Comparison of ENCODE assay signal across 10 cellular contexts in genomic region chr10:79422178-79422892, GRCh38. TPM values are rescaled to one million over a fixed set of nuclear protein-coding genes. Genes with fewer than 3 reads are reported as not detected.
DNase-seq lines count a peak whose midpoint lies in the region; ATAC-seq, FAIRE-seq and TF ChIP-seq lines count a peak whose summit lies in the region.
"Had no signal": no experiment of that assay in that cellular context is flagged by ENCODE, and none has a peak within 500 bp of the region (broad histone marks: within the 10 kb centered on the region; RNA-seq: fewer than 3 reads in every experiment).

No MANE protein-coding gene starts in this region.

- H3K4me2 ChIP-seq in PC-3 (ENCODE audit: low read length) (no peak overlapping the region), H1 (ENCODE audit: insufficient read depth in 1 of 2, low read depth in 2 of 2, low read length in 2 of 2) (no peak overlapping the region)

- no peak overlapping the region for H4K91ac ChIP-seq in H1 (replicated peaks; ENCODE audit: insufficient read length, low read length)

- POLR2A ChIA-PET in PC-3 (lab: Charles Lee; ENCODE audit: unreplicated experiment) (no interaction called here), H1 (lab: Charles Lee; ENCODE audit: partially characterized antibody) (interaction anchor here (0.8 to 2.0 kb wide), 3 partner anchors 11 to 16 kb away, joined by 3 to 4 read pairs (median 4); no protein-coding TSS in a partner anchor)

- TF ChIP-seq RAD21 in H1 (IDR thresholded peaks at IDR 0.05 in 1 of 2, conservative IDR thresholded peaks at IDR 0.05 in 1 of 2; ENCODE audit: low read depth in 2 of 2, low read length in 2 of 2) = no peak

- no peaks in the 10 kb centered on the region for H3K79me1 ChIP-seq in H1 (ENCODE audit: low read depth, low read length)

- no peak overlapping the region for H2BK12ac ChIP-seq in H1 (ENCODE audit: low read depth, low read length)

- no peaks in the 10 kb centered on the region for H3K4me1 ChIP-seq in PC-3 (ENCODE audit: insufficient read depth, low read length)
- H3K4me1 ChIP-seq in H1 (replicated peaks in 1 of 4; ENCODE audit: control insufficient read depth in 3 of 4, insufficient read depth in 4 of 4, low read length in 3 of 4) = peaks cover 0 to 8% (median 3%) of the 10 kb centered on the region in 4 experiments; a peak in 6 of 7 replicates
- H3K4me1 ChIP-seq in muscle layer of duodenum (ENCODE audit: control insufficient read depth in 1 of 2, insufficient read depth in 2 of 2, low read length in 2 of 2) = peaks cover 35 to 70% of the 10 kb centered on the region in 2 donors
- H3K4me1 ChIP-seq in upper lobe of right lung = peaks cover 55% of the 10 kb centered on the region
- peaks cover 17% of the 10 kb centered on the region for H3K4me1 ChIP-seq in body of pancreas

- no peak overlapping the region for H2BK5ac ChIP-seq in H1 (ENCODE audit: low read depth, low read length)

- H3K27ac ChIP-seq in PC-3 (ENCODE audit: low read length) (no peak overlapping the region), H1 (ENCODE audit: low read depth, low read length) (no peak overlapping the region), muscle layer of duodenum (ENCODE audit: low read length) (peak overlapping the region; percentile 31), upper lobe of right lung (peak overlapping the region; percentile 60), body of pancreas (no peak overlapping the region)

- H3K36me3 ChIP-seq in PC-3 (ENCODE audit: low read depth, low read length) (peaks cover 15% of the 10 kb centered on the region; the same call in 1 of the 2 replicates), H1 (ENCODE audit: control insufficient read depth in 2 of 4, insufficient read depth in 4 of 4, low read length in 3 of 4) (no peaks in the 10 kb centered on the region), muscle layer of duodenum (ENCODE audit: control insufficient read depth in 1 of 2, insufficient read depth in 2 of 2, low read length in 2 of 2) (peaks cover 14 to 21% of the 10 kb centered on the region in 2 donors), upper lobe of right lung (peaks cover 13% of the 10 kb centered on the region), body of pancreas (replicated peaks in 1 of 2; ENCODE audit: insufficient read depth in 1 of 2, low read depth in 2 of 2) (no peaks in the 10 kb centered on the region)

- no peak overlapping the region for H2BK15ac ChIP-seq in H1 (ENCODE audit: low read length)

- peak overlapping the region; percentile 5 for H3K4ac ChIP-seq in H1 (replicated peaks; ENCODE audit: insufficient read length, low read depth, low read length)

- no TSS peak for BruUV-seq in PC-3 (replicated peaks; lab: Mats Ljungman, UMichigan)

- H2BK20ac ChIP-seq in H1 (ENCODE audit: low read length) = no peak overlapping the region

- intact Hi-C loops in PC-3 (cut with micrococcal nuclease) = no loop called here
- intact Hi-C loops in upper lobe of right lung (cut with DNase I) = no loop called here
- intact Hi-C loops in body of pancreas (cut with DNase I) = no loop called here

- WGBS in H1 (ENCODE audit: extremely low coverage in 1 of 2, insufficient coverage in 1 of 2, insufficient read length in 1 of 2, insufficient replicate concordance in 2 of 2, low coverage in 1 of 2, low lambda C conversion rate in 2 of 2, missing lambda C conversion rate in 1 of 2), 2 experiments = 82% methylated on average over 9 of the region's 9 CpGs; no CpG with 5 or more reads in 1 of the 2 experiments
- WGBS in body of pancreas, 2 donors = 69 to 75% methylated on average over 9 of the region's 9 CpGs

- no peak overlapping the region for H4K5ac ChIP-seq in H1 (ENCODE audit: insufficient read length, low read depth, low read length)

- H3K79me2 ChIP-seq in PC-3 (ENCODE audit: low read length) = no peaks in the 10 kb centered on the region
- no peaks in the 10 kb centered on the region for H3K79me2 ChIP-seq in H1 (ENCODE audit: control insufficient read depth in 1 of 2, insufficient read depth in 2 of 2, low read length in 2 of 2)

- no peak overlapping the region for H2AK5ac ChIP-seq in H1 (ENCODE audit: low read depth, low read length)

- ATAC-seq in PC-3 (peak; percentile 6; the same call in 1 of the 2 replicates), upper lobe of right lung (no peak), GM21360 (IDR thresholded peaks at IDR 0.05; ENCODE audit: unreplicated experiment) (no peak), body of pancreas (no peak)
- ATAC-seq: GM12878 had no signal

- no peak overlapping the region; the same call in 1 of the 2 replicates for H4K8ac ChIP-seq in H1 (ENCODE audit: extremely low read depth, insufficient read depth, low read length)

- no peak overlapping the region for H3K56ac ChIP-seq in H1 (replicated peaks; ENCODE audit: insufficient read length, low read depth, low read length)

- no peak overlapping the region for H3K18ac ChIP-seq in H1 (ENCODE audit: extremely low read depth, low read length)

- no peak for TF ChIP-seq EP300 in H1 (IDR thresholded peaks at IDR 0.05; ENCODE audit: borderline replicate concordance in 1 of 2, low read depth in 2 of 2, low read length in 2 of 2)

- 0 out of 2 replicates have a peak, but pooled peaks cover 4% of the 10 kb centered on the region for H4K20me1 ChIP-seq in PC-3 (ENCODE audit: low read length)
- H4K20me1 ChIP-seq in H1 (replicated peaks in 1 of 2; ENCODE audit: control insufficient read depth in 1 of 2, insufficient read depth in 2 of 2, low read length in 2 of 2) = peaks cover 0 to 4% of the 10 kb centered on the region in 2 experiments

- no peaks in the 10 kb centered on the region for H3F3A ChIP-seq in PC-3 (ENCODE audit: low read length, unreplicated experiment)

- H3K9me2 ChIP-seq in PC-3 (replicated peaks; ENCODE audit: low read length) = no peaks in the 10 kb centered on the region

- DNase-seq in PC-3 (no peak), H1 (ENCODE audit: low read depth in 1 of 2, low spot score in 2 of 2) (no peak), upper lobe of right lung (no peak), NCI-H2029 (lab: John Stamatoyannopoulos, UW) (no peak), body of pancreas (no peak)
- DNase-seq: activated naive CD4-positive, alpha-beta T cell; NCI-H446 treated with DMSO at 0.1 percent for 48 hours had no signal

- TF ChIP-seq POLR2A in H1 (IDR thresholded peaks at IDR 0.05; ENCODE audit: control extremely low read depth in 1 of 2, low read depth in 2 of 2, low read length in 2 of 2) (no peak), body of pancreas (IDR thresholded peaks at IDR 0.05) (no peak)

- H3K9ac ChIP-seq in PC-3 (ENCODE audit: low read length) (no peak overlapping the region), H1 (replicated peaks in 1 of 4; ENCODE audit: extremely low read depth in 1 of 4, low read depth in 3 of 4, low read length in 3 of 4) (no peak overlapping the region)

- no peak for TF ChIP-seq CTCF in PC-3 (conservative IDR thresholded peaks at IDR 0.05; ENCODE audit: low read depth, low read length)
- no peak for TF ChIP-seq CTCF in H1 (IDR thresholded peaks at IDR 0.05; ENCODE audit: control extremely low read depth in 1 of 3, insufficient read depth in 1 of 3, low read depth in 1 of 3, low read length in 3 of 3)
- no peak for TF ChIP-seq CTCF in upper lobe of right lung (IDR thresholded peaks at IDR 0.05)
- no peak for TF ChIP-seq CTCF in body of pancreas (IDR thresholded peaks at IDR 0.05)

- H2AFZ ChIP-seq in PC-3 (ENCODE audit: low read length) (no peak overlapping the region), H1 (ENCODE audit: low read length) (no peak overlapping the region)

- H3K23ac ChIP-seq in H1 (ENCODE audit: insufficient read length) = no peak overlapping the region

- H3K27me3 ChIP-seq in PC-3 (ENCODE audit: low read length) (no peaks in the 10 kb centered on the region), H1 (replicated peaks in 1 of 4; ENCODE audit: control insufficient read depth in 3 of 4, extremely low read depth in 1 of 4, insufficient read depth in 3 of 4, low read length in 3 of 4) (no peaks in the 10 kb centered on the region), muscle layer of duodenum (ENCODE audit: low read depth, low read length) (no peaks in the 10 kb centered on the region), upper lobe of right lung (no peaks in the 10 kb centered on the region), body of pancreas (no peaks in the 10 kb centered on the region)

- H3K9me3 ChIP-seq in PC-3 (ENCODE audit: low read length) (no peaks in the 10 kb centered on the region), H1 (ENCODE audit: insufficient read depth in 2 of 2, low read depth in 1 of 2, low read length in 1 of 2) (no peaks in the 10 kb centered on the region), muscle layer of duodenum (ENCODE audit: control insufficient read depth in 1 of 2, low read length in 2 of 2) (no peaks in the 10 kb centered on the region), upper lobe of right lung (no peaks in the 10 kb centered on the region), body of pancreas (no peaks in the 10 kb centered on the region)

- no peak overlapping the region for H2BK120ac ChIP-seq in H1 (replicated peaks; ENCODE audit: low read depth, low read length)

- no peak for FAIRE-seq in H1 (lab: Jason Lieb, UNC)
- FAIRE-seq: GM12878 had no signal

- no peak overlapping the region for H3K4me3 ChIP-seq in PC-3 (ENCODE audit: low read length)
- H3K4me3 ChIP-seq in H1 (ENCODE audit: extremely low read depth in 1 of 4, insufficient read depth in 2 of 4, low read depth in 3 of 4, low read length in 4 of 4) = no peak overlapping the region
- H3K4me3 ChIP-seq in muscle layer of duodenum (ENCODE audit: low read depth in 1 of 2, low read length in 2 of 2) = no peak overlapping the region
- no peak overlapping the region for H3K4me3 ChIP-seq in upper lobe of right lung
- H3K4me3 ChIP-seq in body of pancreas = no peak overlapping the region
- H3K4me3 ChIP-seq: GM12878 had no signal

- CTCF ChIA-PET in PC-3 (lab: Charles Lee) (no interaction called here), H1 (lab: Charles Lee; ENCODE audit: partially characterized antibody) (interaction anchor here (0.7 to 1.5 kb wide), 7 partner anchors 9 to 48 kb away, joined by 3 to 8 read pairs (median 3); no protein-coding TSS in a partner anchor)

- H3K23me2 ChIP-seq in H1 (ENCODE audit: low read depth, low read length) = no peaks in the 10 kb centered on the region; the same call in 1 of the 2 replicates

- H3K14ac ChIP-seq in H1 (ENCODE audit: insufficient read length) = no peak overlapping the region

TF ChIP-seq in H1, 55 proteins besides CTCF, POLR2A, EP300 and RAD21:
- TF ChIP-seq EGR1 (IDR thresholded peaks at IDR 0.05; ENCODE audit: borderline replicate concordance, low read depth, low read length) = no peak

RNA-seq across cellular contexts. Expression of gene ZCCHC24, which starts 23.1 kb away (rescaled TPM):
- total RNA-seq in PC-3 (2014; rRNA removed) = 32.9 and 40.7 TPM in 2 replicates
- 6.2 and 6.9 TPM in 2 replicates for total RNA-seq in H1 (2021; fragmentation: NEBNext Ultra II Directional; extraction: Animal tissue kit (Norgen Biotek cat#: 25700))
- 3.9 and 5.8 TPM in 2 replicates for polyA plus RNA-seq in H1 (2011; rRNA removed)
- polyA plus RNA-seq in H1 (2011; cell fraction: cytosol; rRNA removed) = 4.1 TPM
- 4.5 TPM for polyA plus RNA-seq in H1 (2011; cell fraction: nucleus; rRNA removed)
- 3.1 to 4.4 TPM (median 4.3 TPM) in 4 replicates for polyA plus RNA-seq in H1 (2012, experiment 1 of 2)
- polyA plus RNA-seq in H1 (2012, experiment 2 of 2) = 3.8 TPM
- polyA plus RNA-seq in H1 (2013, experiment 1 of 2) = 3.6 TPM
- 3.8 TPM for polyA plus RNA-seq in H1 (2013, experiment 2 of 2)
- polyA minus RNA-seq in H1 (2011; rRNA and poly(A)+ RNA removed) = 3.4 and 3.7 TPM in 2 replicates
- 4.0 TPM for polyA minus RNA-seq in H1 (2011; cell fraction: cytosol; rRNA and poly(A)+ RNA removed)
- 3.2 TPM for polyA minus RNA-seq in H1 (2011; cell fraction: nucleus; rRNA and poly(A)+ RNA removed)
- total RNA-seq in upper lobe of right lung = 32.4 TPM
- 10 to 100 TPM; 14.0 to 19.8 TPM for total RNA-seq in body of pancreas

Comparison
In these comparisons a context has a peak if more than half of its experiments do, and no peak if none do; other contexts are left out.
1. H3K27ac ChIP-seq: peak in muscle layer of duodenum (single experiment) and upper lobe of right lung (single experiment); none in PC-3 (single experiment), H1 (single experiment) and body of pancreas (0 of 4).